Comparison of ENCODE assay signal across 21 cellular contexts in genomic region chr15:67130166-67130565, GRCh38.
A peak's percentile ranks its signal among the peaks of the same experiment; 100 is the strongest.
DNase-seq lines count a peak whose midpoint lies in the region; ATAC-seq and TF ChIP-seq lines count a peak whose summit lies in the region.
"Had no signal": no experiment of that assay in that cellular context is flagged by ENCODE, and none has a peak within 500 bp of the region (broad histone marks: within the 10 kb centered on the region; RNA-seq: fewer than 3 reads in every experiment).

No MANE protein-coding gene starts in this region.

- H3K4me3 Mint-ChIP-seq in CD8-positive, alpha-beta memory T cell = peak overlapping the region in 4 of 7 donors; percentile 54 to 67 (median 60)
- H3K4me3 Mint-ChIP-seq: mesothelial cell of epicardium had no signal

- H3K4me3 ChIP-seq in ACC112 (ENCODE audit: low read depth, low read length) (no peak overlapping the region), coronary artery (no peak overlapping the region)
- no peak overlapping the region for H3K4me3 ChIP-seq in CD8-positive, alpha-beta memory T cell (ENCODE audit: low read length)
- H3K4me3 ChIP-seq: heart right ventricle, right atrium auricular region, SK-N-MC, stomach had no signal

- peaks cover 89% of the 10 kb centered on the region for H3K79me2 ChIP-seq in ACC112 (ENCODE audit: control insufficient read depth, insufficient read depth, low read length, unreplicated experiment)

- CTCF ChIA-PET in CD8-positive, alpha-beta memory T cell (lab: Charles Lee) = interaction anchor here (0.8 kb wide), 1 partner anchor 46 kb away, joined by 6 read pairs; no protein-coding TSS in a partner anchor

- ATAC-seq in GM21723 (IDR thresholded peaks at IDR 0.05; ENCODE audit: unreplicated experiment) (no peak), HG02852 (IDR thresholded peaks at IDR 0.05; ENCODE audit: unreplicated experiment) (no peak)
- ATAC-seq: activated T-cell treated with anti-CD3 and anti-CD28 coated beads, Interleukin-2, amount 50 U/mL, for 72 hours had no signal

- H3K27ac Mint-ChIP-seq in CD8-positive, alpha-beta memory T cell = peak overlapping the region; percentile 61 to 100 (median 98)
- H3K27ac Mint-ChIP-seq: activated T-cell treated with anti-CD3 and anti-CD28 coated beads, Interleukin-2, amount 50 U/mL, for 72 hours; mesothelial cell of epicardium had no signal

- intact Hi-C loops in posterior vena cava (cut with DNase I) = no loop called here

- no peak for DNase-seq in CD8-positive, alpha-beta memory T cell
- no peak for DNase-seq in coronary artery (ENCODE audit: low spot score)
- DNase-seq in posterior vena cava (ENCODE audit: low spot score) = peak; percentile 74
- no peak for DNase-seq in NCI-H345 treated with DMSO at 0.1 percent for 48 hours (lab: John Stamatoyannopoulos, UW; ENCODE audit: unreplicated experiment)
- no peak for DNase-seq in stimulated activated CD4-positive, alpha-beta T cell treated with anti-CD3 and anti-CD28 coated beads, Interleukin-4, amount 100 ng/mL, for 24 hours
- DNase-seq: activated CD4-positive, alpha-beta T cell treated with anti-CD3 and anti-CD28 coated beads, Interleukin-2, amount 50 U/mL, for 1 hour; activated T-cell treated with anti-CD3 and anti-CD28 coated beads, Interleukin-2, amount 50 U/mL, for 72 hours; caudate nucleus; DMS153; heart right ventricle; NCI-H1092 treated with DMSO at 0.1 percent for 48 hours; NCI-H69; OCI-M1; stomach had no signal

- H3K27me3 ChIP-seq in ACC112 (ENCODE audit: insufficient read depth, low read length) = no peaks in the 10 kb centered on the region
- H3K27me3 ChIP-seq in CD8-positive, alpha-beta memory T cell (ENCODE audit: insufficient read depth, low read length, poor library complexity, severe bottlenecking) = no peaks in the 10 kb centered on the region
- H3K27me3 ChIP-seq: heart right ventricle, neutrophil, right atrium auricular region, stomach had no signal

- H3K36me3 ChIP-seq in ACC112 (ENCODE audit: insufficient read depth, low read length) = peaks cover 8% of the 10 kb centered on the region
- peaks cover 5% of the 10 kb centered on the region for H3K36me3 ChIP-seq in CD8-positive, alpha-beta memory T cell (ENCODE audit: insufficient read depth, low read length)
- H3K36me3 ChIP-seq: neutrophil, right atrium auricular region, stomach had no signal

- H3K4me1 Mint-ChIP-seq in CD8-positive, alpha-beta memory T cell = peaks cover 90 to 99% (median 96%) of the 10 kb centered on the region in 3 donors

- peaks cover 0 to 40% (median 7%) of the 10 kb centered on the region in 3 donors for H3K36me3 Mint-ChIP-seq in CD8-positive, alpha-beta memory T cell

- POLR2A ChIA-PET in CD8-positive, alpha-beta memory T cell (lab: Charles Lee) = no interaction called here

- no peak overlapping the region for H2AFZ ChIP-seq in ACC112 (ENCODE audit: low read length, unreplicated experiment)

- H3K9me3 Mint-ChIP-seq in CD8-positive, alpha-beta memory T cell = no peaks in the 10 kb centered on the region
- H3K9me3 Mint-ChIP-seq: activated T-cell treated with anti-CD3 and anti-CD28 coated beads, Interleukin-2, amount 50 U/mL, for 72 hours; mesothelial cell of epicardium had no signal

- peak overlapping the region; percentile 100 for H3K27ac ChIP-seq in ACC112 (ENCODE audit: low read depth, low read length)
- H3K27ac ChIP-seq in CD8-positive, alpha-beta memory T cell (ENCODE audit: low read depth, low read length) = no peak overlapping the region
- peak overlapping the region; percentile 2 to 40 for H3K27ac ChIP-seq in coronary artery
- H3K27ac ChIP-seq: neutrophil, SK-N-MC had no signal

- H3K9me3 ChIP-seq in CD8-positive, alpha-beta memory T cell (ENCODE audit: low read length) = no peaks in the 10 kb centered on the region
- H3K9me3 ChIP-seq: heart right ventricle, neutrophil, right atrium auricular region, stomach had no signal

- H3K27me3 Mint-ChIP-seq in CD8-positive, alpha-beta memory T cell = no peaks in the 10 kb centered on the region

- H3K4me1 ChIP-seq in ACC112 (ENCODE audit: control insufficient read depth, insufficient read depth, low read length, unreplicated experiment) = peaks cover 93% of the 10 kb centered on the region
- H3K4me1 ChIP-seq in CD8-positive, alpha-beta memory T cell (ENCODE audit: insufficient read depth, low read length) = peaks cover 69% of the 10 kb centered on the region

- no peak for TF ChIP-seq CTCF in coronary artery (IDR thresholded peaks at IDR 0.05)
